Comparison of ENCODE assay signal across 9 cellular contexts in the genomic region with DNA sequence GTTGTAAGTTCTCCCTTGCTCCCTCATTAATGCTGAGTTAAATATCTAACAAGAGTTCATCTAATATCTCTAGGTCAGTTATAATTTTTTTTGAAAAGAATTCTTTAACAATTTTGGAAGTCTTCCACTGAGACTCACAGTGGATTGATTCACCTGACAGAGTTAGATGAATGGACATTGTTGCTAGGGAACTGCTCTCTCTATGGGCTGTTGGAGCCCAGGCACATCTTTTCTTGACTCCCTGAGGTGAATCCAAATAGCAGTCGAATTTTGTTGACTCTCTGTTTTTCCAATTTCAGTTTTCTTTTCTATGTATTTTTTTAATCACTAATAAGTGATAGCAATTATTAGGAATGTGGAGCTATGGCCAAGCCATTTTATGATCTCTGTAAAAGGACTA.
"Had no signal": no experiment of that assay in that cellular context is flagged by ENCODE, and none has a peak within 500 bp of the region (broad histone marks: within the 10 kb centered on the region; RNA-seq: fewer than 3 reads in every experiment).

No MANE protein-coding gene starts in this region.

- H3K4me3 Mint-ChIP-seq: HFFc6, IgD-negative memory B cell had no signal

- H3K4me1 Mint-ChIP-seq: IgD-negative memory B cell had no signal

- ATAC-seq: HCT116, HepG2 had no signal

- H3K4me3 ChIP-seq: GM23248, HAP-1 had no signal

- DNase-seq: GM23248, H7, HFFc6, KBM-7 had no signal

- FAIRE-seq: HepG2 had no signal

- H3K4me1 ChIP-seq: HAP-1 had no signal

- H3K27ac ChIP-seq: GM23248, HL-60 had no signal

- H3K27ac Mint-ChIP-seq: HFFc6, IgD-negative memory B cell had no signal

- H3K27me3 Mint-ChIP-seq: IgD-negative memory B cell had no signal

- H3K9me3 Mint-ChIP-seq: HFFc6 had no signal

- H2AFZ ChIP-seq: GM23248 had no signal

- H3K9ac ChIP-seq: GM23248 had no signal

- H3K36me3 ChIP-seq: HAP-1 had no signal

- H3K9me3 ChIP-seq: HAP-1 had no signal
